ENCODE assay signal across 1 cellular context in the genomic region with DNA sequence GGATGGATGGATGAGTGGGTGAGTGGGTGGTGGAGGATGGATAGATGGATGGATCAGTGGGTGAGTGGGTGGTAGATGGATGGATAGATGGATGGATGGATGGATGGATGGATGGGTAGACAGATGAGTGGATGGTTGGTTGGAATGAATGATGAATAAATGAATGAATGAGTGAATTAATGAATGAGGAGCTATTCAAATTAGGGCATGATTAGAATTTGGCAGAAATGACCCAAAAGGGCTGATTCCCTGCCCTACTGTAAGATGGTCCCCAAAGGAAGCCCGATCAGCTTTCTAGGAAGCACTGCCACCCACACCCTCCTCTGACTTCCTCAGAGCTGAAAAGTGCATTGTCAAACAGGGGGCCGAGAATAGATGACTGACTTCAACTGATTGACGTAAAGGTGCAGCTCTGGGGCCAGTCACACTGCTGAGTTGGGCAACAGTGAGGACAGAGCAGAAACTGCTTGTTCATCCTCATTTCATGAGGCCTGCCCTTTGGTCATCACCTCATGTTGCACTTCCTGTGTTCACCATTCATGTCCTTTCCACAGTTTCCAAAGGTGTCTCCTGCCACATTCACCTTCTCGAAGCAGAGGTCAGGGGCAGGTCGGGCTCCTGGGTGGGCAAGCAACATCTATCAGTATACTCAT.
TF ChIP-seq lines count a peak whose summit lies in the region.

No MANE protein-coding gene starts in this region.

TF ChIP-seq in K562, 482 proteins besides CTCF, POLR2A, EP300 and RAD21 (continued from another document and continues in another):
- TF ChIP-seq, protein P1, sequence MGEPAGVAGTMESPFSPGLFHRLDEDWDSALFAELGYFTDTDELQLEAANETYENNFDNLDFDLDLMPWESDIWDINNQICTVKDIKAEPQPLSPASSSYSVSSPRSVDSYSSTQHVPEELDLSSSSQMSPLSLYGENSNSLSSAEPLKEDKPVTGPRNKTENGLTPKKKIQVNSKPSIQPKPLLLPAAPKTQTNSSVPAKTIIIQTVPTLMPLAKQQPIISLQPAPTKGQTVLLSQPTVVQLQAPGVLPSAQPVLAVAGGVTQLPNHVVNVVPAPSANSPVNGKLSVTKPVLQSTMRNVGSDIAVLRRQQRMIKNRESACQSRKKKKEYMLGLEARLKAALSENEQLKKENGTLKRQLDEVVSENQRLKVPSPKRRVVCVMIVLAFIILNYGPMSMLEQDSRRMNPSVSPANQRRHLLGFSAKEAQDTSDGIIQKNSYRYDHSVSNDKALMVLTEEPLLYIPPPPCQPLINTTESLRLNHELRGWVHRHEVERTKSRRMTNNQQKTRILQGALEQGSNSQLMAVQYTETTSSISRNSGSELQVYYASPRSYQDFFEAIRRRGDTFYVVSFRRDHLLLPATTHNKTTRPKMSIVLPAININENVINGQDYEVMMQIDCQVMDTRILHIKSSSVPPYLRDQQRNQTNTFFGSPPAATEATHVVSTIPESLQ (CRISPR knock-in tag; IDR thresholded peaks at IDR 0.05): no peak
- no peak for TF ChIP-seq ZBED1 (IDR thresholded peaks at IDR 0.05)
- no peak for TF ChIP-seq PYGO2 (tag; IDR thresholded peaks at IDR 0.05)
- no peak for TF ChIP-seq ZNF143 (CRISPR knock-in tag; IDR thresholded peaks at IDR 0.05)
- TF ChIP-seq ZNF695 (CRISPR knock-in tag; IDR thresholded peaks at IDR 0.05): no peak
- TF ChIP-seq ZNF589 (CRISPR knock-in tag; IDR thresholded peaks at IDR 0.05; ENCODE audit: low read depth): no peak
- TF ChIP-seq, protein P2, sequence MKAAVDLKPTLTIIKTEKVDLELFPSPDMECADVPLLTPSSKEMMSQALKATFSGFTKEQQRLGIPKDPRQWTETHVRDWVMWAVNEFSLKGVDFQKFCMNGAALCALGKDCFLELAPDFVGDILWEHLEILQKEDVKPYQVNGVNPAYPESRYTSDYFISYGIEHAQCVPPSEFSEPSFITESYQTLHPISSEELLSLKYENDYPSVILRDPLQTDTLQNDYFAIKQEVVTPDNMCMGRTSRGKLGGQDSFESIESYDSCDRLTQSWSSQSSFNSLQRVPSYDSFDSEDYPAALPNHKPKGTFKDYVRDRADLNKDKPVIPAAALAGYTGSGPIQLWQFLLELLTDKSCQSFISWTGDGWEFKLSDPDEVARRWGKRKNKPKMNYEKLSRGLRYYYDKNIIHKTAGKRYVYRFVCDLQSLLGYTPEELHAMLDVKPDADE (conservative IDR thresholded peaks at IDR 0.05; ENCODE audit: control insufficient read depth, low read depth, low read length): no peak
- TF ChIP-seq, protein P3, sequence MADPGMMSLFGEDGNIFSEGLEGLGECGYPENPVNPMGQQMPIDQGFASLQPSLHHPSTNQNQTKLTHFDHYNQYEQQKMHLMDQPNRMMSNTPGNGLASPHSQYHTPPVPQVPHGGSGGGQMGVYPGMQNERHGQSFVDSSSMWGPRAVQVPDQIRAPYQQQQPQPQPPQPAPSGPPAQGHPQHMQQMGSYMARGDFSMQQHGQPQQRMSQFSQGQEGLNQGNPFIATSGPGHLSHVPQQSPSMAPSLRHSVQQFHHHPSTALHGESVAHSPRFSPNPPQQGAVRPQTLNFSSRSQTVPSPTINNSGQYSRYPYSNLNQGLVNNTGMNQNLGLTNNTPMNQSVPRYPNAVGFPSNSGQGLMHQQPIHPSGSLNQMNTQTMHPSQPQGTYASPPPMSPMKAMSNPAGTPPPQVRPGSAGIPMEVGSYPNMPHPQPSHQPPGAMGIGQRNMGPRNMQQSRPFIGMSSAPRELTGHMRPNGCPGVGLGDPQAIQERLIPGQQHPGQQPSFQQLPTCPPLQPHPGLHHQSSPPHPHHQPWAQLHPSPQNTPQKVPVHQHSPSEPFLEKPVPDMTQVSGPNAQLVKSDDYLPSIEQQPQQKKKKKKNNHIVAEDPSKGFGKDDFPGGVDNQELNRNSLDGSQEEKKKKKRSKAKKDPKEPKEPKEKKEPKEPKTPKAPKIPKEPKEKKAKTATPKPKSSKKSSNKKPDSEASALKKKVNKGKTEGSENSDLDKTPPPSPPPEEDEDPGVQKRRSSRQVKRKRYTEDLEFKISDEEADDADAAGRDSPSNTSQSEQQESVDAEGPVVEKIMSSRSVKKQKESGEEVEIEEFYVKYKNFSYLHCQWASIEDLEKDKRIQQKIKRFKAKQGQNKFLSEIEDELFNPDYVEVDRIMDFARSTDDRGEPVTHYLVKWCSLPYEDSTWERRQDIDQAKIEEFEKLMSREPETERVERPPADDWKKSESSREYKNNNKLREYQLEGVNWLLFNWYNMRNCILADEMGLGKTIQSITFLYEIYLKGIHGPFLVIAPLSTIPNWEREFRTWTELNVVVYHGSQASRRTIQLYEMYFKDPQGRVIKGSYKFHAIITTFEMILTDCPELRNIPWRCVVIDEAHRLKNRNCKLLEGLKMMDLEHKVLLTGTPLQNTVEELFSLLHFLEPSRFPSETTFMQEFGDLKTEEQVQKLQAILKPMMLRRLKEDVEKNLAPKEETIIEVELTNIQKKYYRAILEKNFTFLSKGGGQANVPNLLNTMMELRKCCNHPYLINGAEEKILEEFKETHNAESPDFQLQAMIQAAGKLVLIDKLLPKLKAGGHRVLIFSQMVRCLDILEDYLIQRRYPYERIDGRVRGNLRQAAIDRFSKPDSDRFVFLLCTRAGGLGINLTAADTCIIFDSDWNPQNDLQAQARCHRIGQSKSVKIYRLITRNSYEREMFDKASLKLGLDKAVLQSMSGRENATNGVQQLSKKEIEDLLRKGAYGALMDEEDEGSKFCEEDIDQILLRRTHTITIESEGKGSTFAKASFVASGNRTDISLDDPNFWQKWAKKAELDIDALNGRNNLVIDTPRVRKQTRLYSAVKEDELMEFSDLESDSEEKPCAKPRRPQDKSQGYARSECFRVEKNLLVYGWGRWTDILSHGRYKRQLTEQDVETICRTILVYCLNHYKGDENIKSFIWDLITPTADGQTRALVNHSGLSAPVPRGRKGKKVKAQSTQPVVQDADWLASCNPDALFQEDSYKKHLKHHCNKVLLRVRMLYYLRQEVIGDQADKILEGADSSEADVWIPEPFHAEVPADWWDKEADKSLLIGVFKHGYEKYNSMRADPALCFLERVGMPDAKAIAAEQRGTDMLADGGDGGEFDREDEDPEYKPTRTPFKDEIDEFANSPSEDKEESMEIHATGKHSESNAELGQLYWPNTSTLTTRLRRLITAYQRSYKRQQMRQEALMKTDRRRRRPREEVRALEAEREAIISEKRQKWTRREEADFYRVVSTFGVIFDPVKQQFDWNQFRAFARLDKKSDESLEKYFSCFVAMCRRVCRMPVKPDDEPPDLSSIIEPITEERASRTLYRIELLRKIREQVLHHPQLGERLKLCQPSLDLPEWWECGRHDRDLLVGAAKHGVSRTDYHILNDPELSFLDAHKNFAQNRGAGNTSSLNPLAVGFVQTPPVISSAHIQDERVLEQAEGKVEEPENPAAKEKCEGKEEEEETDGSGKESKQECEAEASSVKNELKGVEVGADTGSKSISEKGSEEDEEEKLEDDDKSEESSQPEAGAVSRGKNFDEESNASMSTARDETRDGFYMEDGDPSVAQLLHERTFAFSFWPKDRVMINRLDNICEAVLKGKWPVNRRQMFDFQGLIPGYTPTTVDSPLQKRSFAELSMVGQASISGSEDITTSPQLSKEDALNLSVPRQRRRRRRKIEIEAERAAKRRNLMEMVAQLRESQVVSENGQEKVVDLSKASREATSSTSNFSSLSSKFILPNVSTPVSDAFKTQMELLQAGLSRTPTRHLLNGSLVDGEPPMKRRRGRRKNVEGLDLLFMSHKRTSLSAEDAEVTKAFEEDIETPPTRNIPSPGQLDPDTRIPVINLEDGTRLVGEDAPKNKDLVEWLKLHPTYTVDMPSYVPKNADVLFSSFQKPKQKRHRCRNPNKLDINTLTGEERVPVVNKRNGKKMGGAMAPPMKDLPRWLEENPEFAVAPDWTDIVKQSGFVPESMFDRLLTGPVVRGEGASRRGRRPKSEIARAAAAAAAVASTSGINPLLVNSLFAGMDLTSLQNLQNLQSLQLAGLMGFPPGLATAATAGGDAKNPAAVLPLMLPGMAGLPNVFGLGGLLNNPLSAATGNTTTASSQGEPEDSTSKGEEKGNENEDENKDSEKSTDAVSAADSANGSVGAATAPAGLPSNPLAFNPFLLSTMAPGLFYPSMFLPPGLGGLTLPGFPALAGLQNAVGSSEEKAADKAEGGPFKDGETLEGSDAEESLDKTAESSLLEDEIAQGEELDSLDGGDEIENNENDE (IDR thresholded peaks at IDR 0.05; ENCODE audit: low read depth, low read length): no peak
- no peak for TF ChIP-seq CHCHD3 (CRISPR knock-in tag; IDR thresholded peaks at IDR 0.05)
- no peak for TF ChIP-seq NCOR1 (IDR thresholded peaks at IDR 0.05)
- TF ChIP-seq, protein P4, sequence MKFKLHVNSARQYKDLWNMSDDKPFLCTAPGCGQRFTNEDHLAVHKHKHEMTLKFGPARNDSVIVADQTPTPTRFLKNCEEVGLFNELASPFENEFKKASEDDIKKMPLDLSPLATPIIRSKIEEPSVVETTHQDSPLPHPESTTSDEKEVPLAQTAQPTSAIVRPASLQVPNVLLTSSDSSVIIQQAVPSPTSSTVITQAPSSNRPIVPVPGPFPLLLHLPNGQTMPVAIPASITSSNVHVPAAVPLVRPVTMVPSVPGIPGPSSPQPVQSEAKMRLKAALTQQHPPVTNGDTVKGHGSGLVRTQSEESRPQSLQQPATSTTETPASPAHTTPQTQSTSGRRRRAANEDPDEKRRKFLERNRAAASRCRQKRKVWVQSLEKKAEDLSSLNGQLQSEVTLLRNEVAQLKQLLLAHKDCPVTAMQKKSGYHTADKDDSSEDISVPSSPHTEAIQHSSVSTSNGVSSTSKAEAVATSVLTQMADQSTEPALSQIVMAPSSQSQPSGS (CRISPR knock-in tag; IDR thresholded peaks at IDR 0.05): no peak
- no peak for TF ChIP-seq MCM3 (IDR thresholded peaks at IDR 0.05)
- no peak for TF ChIP-seq HDGF (IDR thresholded peaks at IDR 0.05)
- TF ChIP-seq, protein P5, sequence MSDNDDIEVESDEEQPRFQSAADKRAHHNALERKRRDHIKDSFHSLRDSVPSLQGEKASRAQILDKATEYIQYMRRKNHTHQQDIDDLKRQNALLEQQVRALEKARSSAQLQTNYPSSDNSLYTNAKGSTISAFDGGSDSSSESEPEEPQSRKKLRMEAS (CRISPR knock-in tag; IDR thresholded peaks at IDR 0.05): no peak
- TF ChIP-seq, protein P6, sequence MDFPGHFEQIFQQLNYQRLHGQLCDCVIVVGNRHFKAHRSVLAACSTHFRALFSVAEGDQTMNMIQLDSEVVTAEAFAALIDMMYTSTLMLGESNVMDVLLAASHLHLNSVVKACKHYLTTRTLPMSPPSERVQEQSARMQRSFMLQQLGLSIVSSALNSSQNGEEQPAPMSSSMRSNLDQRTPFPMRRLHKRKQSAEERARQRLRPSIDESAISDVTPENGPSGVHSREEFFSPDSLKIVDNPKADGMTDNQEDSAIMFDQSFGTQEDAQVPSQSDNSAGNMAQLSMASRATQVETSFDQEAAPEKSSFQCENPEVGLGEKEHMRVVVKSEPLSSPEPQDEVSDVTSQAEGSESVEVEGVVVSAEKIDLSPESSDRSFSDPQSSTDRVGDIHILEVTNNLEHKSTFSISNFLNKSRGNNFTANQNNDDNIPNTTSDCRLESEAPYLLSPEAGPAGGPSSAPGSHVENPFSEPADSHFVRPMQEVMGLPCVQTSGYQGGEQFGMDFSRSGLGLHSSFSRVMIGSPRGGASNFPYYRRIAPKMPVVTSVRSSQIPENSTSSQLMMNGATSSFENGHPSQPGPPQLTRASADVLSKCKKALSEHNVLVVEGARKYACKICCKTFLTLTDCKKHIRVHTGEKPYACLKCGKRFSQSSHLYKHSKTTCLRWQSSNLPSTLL (IDR thresholded peaks at IDR 0.05): no peak
- TF ChIP-seq SIN3A (IDR thresholded peaks at IDR 0.05; ENCODE audit: borderline replicate concordance in 2 of 2, control insufficient read depth in 1 of 2, low read depth in 2 of 2, low read length in 2 of 2): no peak
- TF ChIP-seq POLR2H (tag; IDR thresholded peaks at IDR 0.05; ENCODE audit: low read depth): no peak
- TF ChIP-seq FOXK2 (conservative IDR thresholded peaks at IDR 0.05 in 1 of 2, IDR thresholded peaks at IDR 0.05 in 1 of 2; ENCODE audit: low read depth in 2 of 2): no peak
- no peak for TF ChIP-seq BRD9 (IDR thresholded peaks at IDR 0.05; ENCODE audit: low read depth, partially characterized antibody)
- TF ChIP-seq, protein P7, sequence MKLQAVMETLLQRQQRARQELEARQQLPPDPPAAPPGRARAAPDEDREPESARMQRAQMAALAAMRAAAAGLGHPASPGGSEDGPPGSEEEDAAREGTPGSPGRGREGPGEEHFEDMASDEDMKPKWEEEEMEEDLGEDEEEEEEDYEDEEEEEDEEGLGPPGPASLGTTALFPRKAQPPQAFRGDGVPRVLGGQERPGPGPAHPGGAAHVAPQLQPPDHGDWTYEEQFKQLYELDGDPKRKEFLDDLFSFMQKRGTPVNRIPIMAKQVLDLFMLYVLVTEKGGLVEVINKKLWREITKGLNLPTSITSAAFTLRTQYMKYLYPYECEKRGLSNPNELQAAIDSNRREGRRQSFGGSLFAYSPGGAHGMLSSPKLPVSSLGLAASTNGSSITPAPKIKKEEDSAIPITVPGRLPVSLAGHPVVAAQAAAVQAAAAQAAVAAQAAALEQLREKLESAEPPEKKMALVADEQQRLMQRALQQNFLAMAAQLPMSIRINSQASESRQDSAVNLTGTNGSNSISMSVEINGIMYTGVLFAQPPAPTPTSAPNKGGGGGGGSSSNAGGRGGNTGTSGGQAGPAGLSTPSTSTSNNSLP (IDR thresholded peaks at IDR 0.05; ENCODE audit: borderline replicate concordance, low read depth, low read length): no peak
- TF ChIP-seq KLF13 (tag; IDR thresholded peaks at IDR 0.05; ENCODE audit: borderline replicate concordance, low read depth): no peak
- TF ChIP-seq, protein P8, sequence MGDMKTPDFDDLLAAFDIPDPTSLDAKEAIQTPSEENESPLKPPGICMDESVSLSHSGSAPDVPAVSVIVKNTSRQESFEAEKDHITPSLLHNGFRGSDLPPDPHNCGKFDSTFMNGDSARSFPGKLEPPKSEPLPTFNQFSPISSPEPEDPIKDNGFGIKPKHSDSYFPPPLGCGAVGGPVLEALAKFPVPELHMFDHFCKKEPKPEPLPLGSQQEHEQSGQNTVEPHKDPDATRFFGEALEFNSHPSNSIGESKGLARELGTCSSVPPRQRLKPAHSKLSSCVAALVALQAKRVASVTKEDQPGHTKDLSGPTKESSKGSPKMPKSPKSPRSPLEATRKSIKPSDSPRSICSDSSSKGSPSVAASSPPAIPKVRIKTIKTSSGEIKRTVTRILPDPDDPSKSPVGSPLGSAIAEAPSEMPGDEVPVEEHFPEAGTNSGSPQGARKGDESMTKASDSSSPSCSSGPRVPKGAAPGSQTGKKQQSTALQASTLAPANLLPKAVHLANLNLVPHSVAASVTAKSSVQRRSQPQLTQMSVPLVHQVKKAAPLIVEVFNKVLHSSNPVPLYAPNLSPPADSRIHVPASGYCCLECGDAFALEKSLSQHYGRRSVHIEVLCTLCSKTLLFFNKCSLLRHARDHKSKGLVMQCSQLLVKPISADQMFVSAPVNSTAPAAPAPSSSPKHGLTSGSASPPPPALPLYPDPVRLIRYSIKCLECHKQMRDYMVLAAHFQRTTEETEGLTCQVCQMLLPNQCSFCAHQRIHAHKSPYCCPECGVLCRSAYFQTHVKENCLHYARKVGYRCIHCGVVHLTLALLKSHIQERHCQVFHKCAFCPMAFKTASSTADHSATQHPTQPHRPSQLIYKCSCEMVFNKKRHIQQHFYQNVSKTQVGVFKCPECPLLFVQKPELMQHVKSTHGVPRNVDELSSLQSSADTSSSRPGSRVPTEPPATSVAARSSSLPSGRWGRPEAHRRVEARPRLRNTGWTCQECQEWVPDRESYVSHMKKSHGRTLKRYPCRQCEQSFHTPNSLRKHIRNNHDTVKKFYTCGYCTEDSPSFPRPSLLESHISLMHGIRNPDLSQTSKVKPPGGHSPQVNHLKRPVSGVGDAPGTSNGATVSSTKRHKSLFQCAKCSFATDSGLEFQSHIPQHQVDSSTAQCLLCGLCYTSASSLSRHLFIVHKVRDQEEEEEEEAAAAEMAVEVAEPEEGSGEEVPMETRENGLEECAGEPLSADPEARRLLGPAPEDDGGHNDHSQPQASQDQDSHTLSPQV (IDR thresholded peaks at IDR 0.05): 0 out of 2 replicates have a peak, but pooled peaks have one; percentile 40
- TF ChIP-seq GTF2E2 (tag; IDR thresholded peaks at IDR 0.05): no peak
- TF ChIP-seq SMARCE1 (IDR thresholded peaks at IDR 0.05): no peak
- TF ChIP-seq HDAC2 (IDR thresholded peaks at IDR 0.05): no peak
- TF ChIP-seq KAT8 (IDR thresholded peaks at IDR 0.05; ENCODE audit: low read depth): no peak
